ENCODE assay signal across 18 cellular contexts in genomic region chr15:91803260-91803659, GRCh38. TPM values are rescaled to one million over a fixed set of nuclear protein-coding genes. Genes with fewer than 3 reads are reported as not detected.
DNase-seq lines count a peak whose midpoint lies in the region; ATAC-seq and TF ChIP-seq lines count a peak whose summit lies in the region.
"Had no signal": no experiment of that assay in that cellular context is flagged by ENCODE, and none has a peak within 500 bp of the region (broad histone marks: within the 10 kb centered on the region; RNA-seq: fewer than 3 reads in every experiment).

No MANE protein-coding gene starts in this region.

- POLR2A ChIA-PET in activated CD4-positive, alpha-beta T cell treated with anti-CD3 and anti-CD28 coated beads for 36 hours (lab: Charles Lee) = no interaction called here

- H3K27me3 ChIP-seq in right atrium auricular region = no peaks in the 10 kb centered on the region
- H3K27me3 ChIP-seq: BLaER1 treated with 17β-estradiol and CSF1 and Interleukin-3, amounts not matched to agents 10 nM and 100 nM had no signal

- intact Hi-C loops in activated CD4-positive, alpha-beta T cell treated with anti-CD3 and anti-CD28 coated beads for 36 hours (cut with DNase I, micrococcal nuclease) = no loop called here
- intact Hi-C loops in Right ventricle myocardium superior (cut with DNase I) = no loop called here

- H3K27ac ChIP-seq in right atrium auricular region = peak overlapping the region; percentile 59 to 83
- H3K27ac ChIP-seq: 22Rv1; A549; BLaER1 treated with 17β-estradiol and CSF1 and Interleukin-3, amounts not matched to agents 10 nM and 100 nM had no signal

- no peaks in the 10 kb centered on the region for H3K9me3 ChIP-seq in right atrium auricular region
- H3K9me3 ChIP-seq: A549 had no signal

- peaks cover 17% of the 10 kb centered on the region for H3K27me3 Mint-ChIP-seq in activated CD4-positive, alpha-beta T cell treated with anti-CD3 and anti-CD28 coated beads for 36 hours
- no peaks in the 10 kb centered on the region for H3K27me3 Mint-ChIP-seq in T-helper 2 cell treated with Interferon-gamma antibody and Interleukin-4, amounts not matched to agents 5 μg/mL and 100 μg/mL, for 36 hours (ENCODE audit: low read depth)
- H3K27me3 Mint-ChIP-seq in nephron progenitor cell (ENCODE audit: low read depth, poor library complexity) = peaks cover 11% of the 10 kb centered on the region

- no peaks in the 10 kb centered on the region for H3K9me3 Mint-ChIP-seq in activated CD4-positive, alpha-beta T cell treated with anti-CD3 and anti-CD28 coated beads for 36 hours (ENCODE audit: low read depth)
- no peaks in the 10 kb centered on the region for H3K9me3 Mint-ChIP-seq in T-helper 2 cell treated with Interferon-gamma antibody and Interleukin-4, amounts not matched to agents 5 μg/mL and 100 μg/mL, for 36 hours
- no peaks in the 10 kb centered on the region for H3K9me3 Mint-ChIP-seq in nephron progenitor cell
- H3K9me3 Mint-ChIP-seq: CD8-positive, alpha-beta T cell; H9 had no signal

- no peak for ATAC-seq in activated CD4-positive, alpha-beta T cell treated with anti-CD3 and anti-CD28 coated beads for 36 hours
- no peak for ATAC-seq in Right ventricle myocardium superior (ENCODE audit: poor library complexity)
- no peak for ATAC-seq in GM21717 (IDR thresholded peaks at IDR 0.05; ENCODE audit: unreplicated experiment)
- ATAC-seq: A549; CD8-positive, alpha-beta T cell; HepG2 had no signal

- peak; percentile 4 for DNase-seq in activated CD4-positive, alpha-beta T cell treated with anti-CD3 and anti-CD28 coated beads for 36 hours
- no peak for DNase-seq in activated CD4-positive, alpha-beta T cell treated with anti-CD3 and anti-CD28 coated beads, Interleukin-2, amount 50 U/mL, for 4 hours
- no peak for DNase-seq in right atrium auricular region (ENCODE audit: low spot score)
- no peak for DNase-seq in Right ventricle myocardium superior
- peak; percentile 21 for DNase-seq in T-helper 2 cell treated with Interferon-gamma antibody and Interleukin-4, amounts not matched to agents 5 μg/mL and 100 μg/mL, for 36 hours (ENCODE audit: low spot score)
- no peak for DNase-seq in nephron progenitor cell
- DNase-seq in NCI-H524 (lab: John Stamatoyannopoulos, UW) = no peak
- DNase-seq: Calu3; CD8-positive, alpha-beta T cell; DMS79 treated with DMSO at 0.1 percent for 48 hours; GF-D8; H9 had no signal

- no peaks in the 10 kb centered on the region for H3K4me1 Mint-ChIP-seq in activated CD4-positive, alpha-beta T cell treated with anti-CD3 and anti-CD28 coated beads for 36 hours
- peaks cover 9% of the 10 kb centered on the region for H3K4me1 Mint-ChIP-seq in T-helper 2 cell treated with Interferon-gamma antibody and Interleukin-4, amounts not matched to agents 5 μg/mL and 100 μg/mL, for 36 hours (ENCODE audit: low read depth)
- H3K4me1 Mint-ChIP-seq in nephron progenitor cell = no peaks in the 10 kb centered on the region
- H3K4me1 Mint-ChIP-seq: B cell had no signal

- H3K27ac Mint-ChIP-seq in activated CD4-positive, alpha-beta T cell treated with anti-CD3 and anti-CD28 coated beads for 36 hours = no peak overlapping the region
- H3K27ac Mint-ChIP-seq in T-helper 2 cell treated with Interferon-gamma antibody and Interleukin-4, amounts not matched to agents 5 μg/mL and 100 μg/mL, for 36 hours = no peak overlapping the region
- H3K27ac Mint-ChIP-seq in nephron progenitor cell = peak overlapping the region; percentile 46
- H3K27ac Mint-ChIP-seq: B cell; CD8-positive, alpha-beta T cell; H9 had no signal

- CTCF ChIA-PET in activated CD4-positive, alpha-beta T cell treated with anti-CD3 and anti-CD28 coated beads for 36 hours (lab: Charles Lee) = interaction anchor here (0.6 to 1.1 kb wide), 2 partner anchors 11 to 46 kb away, joined by 3 read pairs; no protein-coding TSS in a partner anchor

- H3K4me3 Mint-ChIP-seq in activated CD4-positive, alpha-beta T cell treated with anti-CD3 and anti-CD28 coated beads for 36 hours = no peak overlapping the region
- no peak overlapping the region for H3K4me3 Mint-ChIP-seq in T-helper 2 cell treated with Interferon-gamma antibody and Interleukin-4, amounts not matched to agents 5 μg/mL and 100 μg/mL, for 36 hours
- H3K4me3 Mint-ChIP-seq in nephron progenitor cell = no peak overlapping the region
- H3K4me3 Mint-ChIP-seq: B cell; CD8-positive, alpha-beta T cell; H9 had no signal

- peaks cover 0 to 11% of the 10 kb centered on the region in 2 donors for H3K4me1 ChIP-seq in right atrium auricular region
- H3K4me1 ChIP-seq: A549; BLaER1 treated with 17β-estradiol and CSF1 and Interleukin-3, amounts not matched to agents 10 nM and 100 nM had no signal

- no peaks in the 10 kb centered on the region for H3K36me3 Mint-ChIP-seq in activated CD4-positive, alpha-beta T cell treated with anti-CD3 and anti-CD28 coated beads for 36 hours (ENCODE audit: low read depth)
- H3K36me3 Mint-ChIP-seq in T-helper 2 cell treated with Interferon-gamma antibody and Interleukin-4, amounts not matched to agents 5 μg/mL and 100 μg/mL, for 36 hours (ENCODE audit: low read depth) = no peaks in the 10 kb centered on the region
- no peaks in the 10 kb centered on the region for H3K36me3 Mint-ChIP-seq in nephron progenitor cell (ENCODE audit: low read depth)
- H3K36me3 Mint-ChIP-seq: CD8-positive, alpha-beta T cell had no signal

- TF ChIP-seq CTCF in right atrium auricular region (IDR thresholded peaks at IDR 0.05) (no peak), nephron progenitor cell (IDR thresholded peaks at IDR 0.05) (no peak)

- H3K36me3 ChIP-seq in right atrium auricular region = no peaks in the 10 kb centered on the region
- H3K36me3 ChIP-seq: BLaER1 treated with 17β-estradiol and CSF1 and Interleukin-3, amounts not matched to agents 10 nM and 100 nM had no signal

- H3K4me3 ChIP-seq in right atrium auricular region = no peak overlapping the region
- H3K4me3 ChIP-seq: A549; BLaER1 treated with 17β-estradiol and CSF1 and Interleukin-3, amounts not matched to agents 10 nM and 100 nM had no signal

RNA-seq across cellular contexts. Expression of gene SLCO3A1, which starts 50.2 kb away (rescaled TPM):
- 1 to 10 TPM; 5.6 to 5.8 TPM for total RNA-seq in activated CD4-positive, alpha-beta T cell treated with anti-CD3 and anti-CD28 coated beads for 36 hours
- total RNA-seq in right atrium auricular region (10 to 100 TPM; 21.4 to 27.3 TPM), Right ventricle myocardium superior (46.6 TPM)

Comparison
In these comparisons a context has a peak if more than half of its experiments do, and no peak if none do; other contexts are left out.
1. DNase-seq: peak in activated CD4-positive, alpha-beta T cell treated with anti-CD3 and anti-CD28 coated beads for 36 hours (single experiment) and T-helper 2 cell treated with Interferon-gamma antibody and Interleukin-4, amounts not matched to agents 5 μg/mL and 100 μg/mL, for 36 hours (single experiment); none in activated CD4-positive, alpha-beta T cell treated with anti-CD3 and anti-CD28 coated beads, Interleukin-2, amount 50 U/mL, for 4 hours (0 of 2), right atrium auricular region (single experiment), Right ventricle myocardium superior (single experiment), nephron progenitor cell (single experiment) and NCI-H524 (0 of 2).